In genomic region chr6:124858564-124858963, GRCh38 we compare ENCODE assay signal across 17 cellular contexts.
"Had no signal": no experiment of that assay in that cellular context is flagged by ENCODE, and none has a peak within 500 bp of the region (broad histone marks: within the 10 kb centered on the region; RNA-seq: fewer than 3 reads in every experiment).

No MANE protein-coding gene starts in this region.

- DNase-seq: colonic mucosa; dermis blood vessel endothelial cell; erythroblast; foreskin melanocyte; heart left ventricle; hippocampal formation; kidney glomerular epithelial cell; mesendoderm; naive thymus-derived CD4-positive, alpha-beta T cell; nephron progenitor cell; posterior cingulate gyrus; small intestine; stimulated activated CD4-positive, alpha-beta T cell treated with anti-CD3 and anti-CD28 coated beads, Interleukin-2, amount 100 ng/mL, for 48 hours; stimulated activated naive CD4-positive, alpha-beta T cell treated with Interleukin-2 at 50 U/mL for 16 hours had no signal

- H3K9me3 Mint-ChIP-seq: naive thymus-derived CD4-positive, alpha-beta T cell; nephron progenitor cell; type B pancreatic cell had no signal

- H3K4me3 Mint-ChIP-seq: naive thymus-derived CD4-positive, alpha-beta T cell; nephron progenitor cell; type B pancreatic cell had no signal

- H3K4me1 ChIP-seq: colonic mucosa, heart left ventricle had no signal

- H3K36me3 Mint-ChIP-seq: naive thymus-derived CD4-positive, alpha-beta T cell; type B pancreatic cell had no signal

- H3K4me1 Mint-ChIP-seq: naive thymus-derived CD4-positive, alpha-beta T cell; nephron progenitor cell had no signal

- H3K27me3 ChIP-seq: colonic mucosa, heart left ventricle, neutrophil had no signal

- ATAC-seq: heart left ventricle; naive thymus-derived CD4-positive, alpha-beta T cell; sciatic nerve had no signal

- H3K27me3 Mint-ChIP-seq: type B pancreatic cell had no signal

- H3K4me3 ChIP-seq: colonic mucosa, heart left ventricle had no signal

- H3K36me3 ChIP-seq: colonic mucosa, heart left ventricle, neutrophil had no signal

- H3K27ac ChIP-seq: colonic mucosa, heart left ventricle, neutrophil had no signal

- H3K9me3 ChIP-seq: colonic mucosa, heart left ventricle, neutrophil had no signal

- H3K27ac Mint-ChIP-seq: naive thymus-derived CD4-positive, alpha-beta T cell; nephron progenitor cell; type B pancreatic cell had no signal
